ENCODE assay signal across 1 cellular context in the genomic region with DNA sequence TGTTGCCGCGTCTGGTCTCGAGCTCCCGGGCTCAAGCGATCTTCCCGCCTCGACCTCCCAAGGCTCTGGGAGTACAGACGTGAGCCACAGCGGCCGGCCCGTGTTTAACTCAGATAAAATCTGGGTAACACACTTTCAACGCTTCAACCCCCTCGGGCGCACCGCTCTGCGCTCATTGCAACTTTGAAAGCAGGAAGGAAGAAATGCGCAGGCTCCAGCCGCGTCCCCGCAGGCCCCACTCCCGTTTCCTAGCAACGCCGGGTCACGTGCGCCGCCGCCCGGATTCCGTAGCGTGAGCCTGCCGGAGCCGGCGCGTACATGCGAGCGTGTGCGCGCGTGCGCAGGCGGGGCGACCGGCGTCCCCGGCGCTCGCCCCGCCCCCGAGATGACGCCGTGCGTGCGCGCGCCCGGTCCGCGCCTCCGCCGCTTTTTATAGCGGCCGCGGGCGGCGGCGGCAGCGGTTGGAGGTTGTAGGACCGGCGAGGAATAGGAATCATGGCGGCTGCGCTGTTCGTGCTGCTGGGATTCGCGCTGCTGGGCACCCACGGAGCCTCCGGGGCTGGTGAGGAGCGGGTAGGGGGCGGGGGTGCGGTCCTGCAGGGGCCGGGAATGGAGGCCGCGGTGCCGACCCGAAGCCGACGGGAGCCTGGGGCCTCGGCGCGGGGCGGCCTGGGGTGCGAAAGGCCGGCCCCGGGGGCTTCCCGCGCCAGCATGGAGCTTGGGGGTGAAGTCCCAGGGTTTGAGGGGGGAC.
TF ChIP-seq lines count a peak whose summit lies in the region.

A gene (plus strand): TSS at position 457 of the 751 bp plus-strand sequence. CDS start 39 bp downstream, at position 496.

TF ChIP-seq in HepG2, 621 proteins besides CTCF, POLR2A, EP300 and RAD21 (continued from another document and continues in another):
- TF ChIP-seq, protein P1, sequence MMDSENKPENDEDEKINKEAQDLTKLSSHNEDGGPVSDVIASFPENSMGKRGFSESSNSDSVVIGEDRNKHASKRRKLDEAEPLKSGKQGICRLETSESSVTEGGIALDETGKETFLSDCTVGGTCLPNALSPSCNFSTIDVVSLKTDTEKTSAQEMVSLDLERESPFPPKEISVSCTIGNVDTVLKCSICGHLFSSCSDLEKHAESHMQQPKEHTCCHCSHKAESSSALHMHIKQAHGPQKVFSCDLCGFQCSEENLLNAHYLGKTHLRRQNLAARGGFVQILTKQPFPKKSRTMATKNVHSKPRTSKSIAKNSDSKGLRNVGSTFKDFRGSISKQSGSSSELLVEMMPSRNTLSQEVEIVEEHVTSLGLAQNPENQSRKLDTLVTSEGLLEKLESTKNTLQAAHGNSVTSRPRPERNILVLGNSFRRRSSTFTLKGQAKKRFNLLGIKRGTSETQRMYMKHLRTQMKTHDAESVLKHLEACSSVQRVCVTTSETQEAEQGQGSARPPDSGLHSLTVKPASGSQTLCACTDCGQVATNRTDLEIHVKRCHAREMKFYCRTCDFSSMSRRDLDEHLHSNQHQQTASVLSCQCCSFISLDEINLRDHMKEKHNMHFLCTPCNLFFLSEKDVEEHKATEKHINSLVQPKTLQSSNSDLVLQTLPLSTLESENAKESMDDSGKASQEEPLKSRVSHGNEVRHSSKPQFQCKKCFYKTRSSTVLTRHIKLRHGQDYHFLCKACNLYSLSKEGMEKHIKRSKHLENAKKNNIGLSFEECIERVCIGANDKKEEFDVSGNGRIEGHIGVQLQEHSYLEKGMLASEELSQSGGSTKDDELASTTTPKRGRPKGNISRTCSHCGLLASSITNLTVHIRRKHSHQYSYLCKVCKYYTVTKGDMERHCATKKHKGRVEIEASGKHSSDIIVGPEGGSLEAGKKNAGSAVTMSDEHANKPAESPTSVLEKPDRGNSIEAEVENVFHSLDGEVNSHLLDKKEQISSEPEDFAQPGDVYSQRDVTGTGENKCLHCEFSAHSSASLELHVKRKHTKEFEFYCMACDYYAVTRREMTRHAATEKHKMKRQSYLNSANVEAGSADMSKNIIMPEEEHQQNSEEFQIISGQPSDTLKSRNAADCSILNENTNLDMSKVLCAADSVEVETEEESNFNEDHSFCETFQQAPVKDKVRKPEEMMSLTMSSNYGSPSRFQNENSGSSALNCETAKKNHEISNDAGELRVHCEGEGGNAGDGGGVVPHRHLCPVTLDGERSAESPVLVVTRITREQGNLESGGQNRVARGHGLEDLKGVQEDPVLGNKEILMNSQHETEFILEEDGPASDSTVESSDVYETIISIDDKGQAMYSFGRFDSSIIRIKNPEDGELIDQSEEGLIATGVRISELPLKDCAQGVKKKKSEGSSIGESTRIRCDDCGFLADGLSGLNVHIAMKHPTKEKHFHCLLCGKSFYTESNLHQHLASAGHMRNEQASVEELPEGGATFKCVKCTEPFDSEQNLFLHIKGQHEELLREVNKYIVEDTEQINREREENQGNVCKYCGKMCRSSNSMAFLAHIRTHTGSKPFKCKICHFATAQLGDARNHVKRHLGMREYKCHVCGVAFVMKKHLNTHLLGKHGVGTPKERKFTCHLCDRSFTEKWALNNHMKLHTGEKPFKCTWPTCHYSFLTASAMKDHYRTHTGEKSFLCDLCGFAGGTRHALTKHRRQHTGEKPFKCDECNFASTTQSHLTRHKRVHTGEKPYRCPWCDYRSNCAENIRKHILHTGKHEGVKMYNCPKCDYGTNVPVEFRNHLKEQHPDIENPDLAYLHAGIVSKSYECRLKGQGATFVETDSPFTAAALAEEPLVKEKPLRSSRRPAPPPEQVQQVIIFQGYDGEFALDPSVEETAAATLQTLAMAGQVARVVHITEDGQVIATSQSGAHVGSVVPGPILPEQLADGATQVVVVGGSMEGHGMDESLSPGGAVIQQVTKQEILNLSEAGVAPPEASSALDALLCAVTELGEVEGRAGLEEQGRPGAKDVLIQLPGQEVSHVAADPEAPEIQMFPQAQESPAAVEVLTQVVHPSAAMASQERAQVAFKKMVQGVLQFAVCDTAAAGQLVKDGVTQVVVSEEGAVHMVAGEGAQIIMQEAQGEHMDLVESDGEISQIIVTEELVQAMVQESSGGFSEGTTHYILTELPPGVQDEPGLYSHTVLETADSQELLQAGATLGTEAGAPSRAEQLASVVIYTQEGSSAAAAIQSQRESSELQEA (CRISPR knock-in tag; IDR thresholded peaks at IDR 0.05; ENCODE audit: not compliant biosample characterization) = no peak
- TF ChIP-seq, protein P2, sequence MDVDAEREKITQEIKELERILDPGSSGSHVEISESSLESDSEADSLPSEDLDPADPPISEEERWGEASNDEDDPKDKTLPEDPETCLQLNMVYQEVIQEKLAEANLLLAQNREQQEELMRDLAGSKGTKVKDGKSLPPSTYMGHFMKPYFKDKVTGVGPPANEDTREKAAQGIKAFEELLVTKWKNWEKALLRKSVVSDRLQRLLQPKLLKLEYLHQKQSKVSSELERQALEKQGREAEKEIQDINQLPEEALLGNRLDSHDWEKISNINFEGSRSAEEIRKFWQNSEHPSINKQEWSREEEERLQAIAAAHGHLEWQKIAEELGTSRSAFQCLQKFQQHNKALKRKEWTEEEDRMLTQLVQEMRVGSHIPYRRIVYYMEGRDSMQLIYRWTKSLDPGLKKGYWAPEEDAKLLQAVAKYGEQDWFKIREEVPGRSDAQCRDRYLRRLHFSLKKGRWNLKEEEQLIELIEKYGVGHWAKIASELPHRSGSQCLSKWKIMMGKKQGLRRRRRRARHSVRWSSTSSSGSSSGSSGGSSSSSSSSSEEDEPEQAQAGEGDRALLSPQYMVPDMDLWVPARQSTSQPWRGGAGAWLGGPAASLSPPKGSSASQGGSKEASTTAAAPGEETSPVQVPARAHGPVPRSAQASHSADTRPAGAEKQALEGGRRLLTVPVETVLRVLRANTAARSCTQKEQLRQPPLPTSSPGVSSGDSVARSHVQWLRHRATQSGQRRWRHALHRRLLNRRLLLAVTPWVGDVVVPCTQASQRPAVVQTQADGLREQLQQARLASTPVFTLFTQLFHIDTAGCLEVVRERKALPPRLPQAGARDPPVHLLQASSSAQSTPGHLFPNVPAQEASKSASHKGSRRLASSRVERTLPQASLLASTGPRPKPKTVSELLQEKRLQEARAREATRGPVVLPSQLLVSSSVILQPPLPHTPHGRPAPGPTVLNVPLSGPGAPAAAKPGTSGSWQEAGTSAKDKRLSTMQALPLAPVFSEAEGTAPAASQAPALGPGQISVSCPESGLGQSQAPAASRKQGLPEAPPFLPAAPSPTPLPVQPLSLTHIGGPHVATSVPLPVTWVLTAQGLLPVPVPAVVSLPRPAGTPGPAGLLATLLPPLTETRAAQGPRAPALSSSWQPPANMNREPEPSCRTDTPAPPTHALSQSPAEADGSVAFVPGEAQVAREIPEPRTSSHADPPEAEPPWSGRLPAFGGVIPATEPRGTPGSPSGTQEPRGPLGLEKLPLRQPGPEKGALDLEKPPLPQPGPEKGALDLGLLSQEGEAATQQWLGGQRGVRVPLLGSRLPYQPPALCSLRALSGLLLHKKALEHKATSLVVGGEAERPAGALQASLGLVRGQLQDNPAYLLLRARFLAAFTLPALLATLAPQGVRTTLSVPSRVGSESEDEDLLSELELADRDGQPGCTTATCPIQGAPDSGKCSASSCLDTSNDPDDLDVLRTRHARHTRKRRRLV (CRISPR knock-in tag; IDR thresholded peaks at IDR 0.05) = no peak
- TF ChIP-seq NCOA5 (CRISPR knock-in tag; IDR thresholded peaks at IDR 0.05) (no peak), RXRB (CRISPR knock-in tag; IDR thresholded peaks at IDR 0.05; ENCODE audit: borderline replicate concordance) (no peak), U2AF2 (IDR thresholded peaks at IDR 0.05; ENCODE audit: low read depth, low read length) (no peak), MTF2 (CRISPR knock-in tag; IDR thresholded peaks at IDR 0.05; ENCODE audit: borderline replicate concordance) (peak; percentile 11; the same call in 1 of the 2 replicates), SNRNP70 (IDR thresholded peaks at IDR 0.05; ENCODE audit: low read depth, low read length) (no peak), NRL (CRISPR knock-in tag; IDR thresholded peaks at IDR 0.05; ENCODE audit: borderline replicate concordance) (no peak), ATF1 (CRISPR knock-in tag; IDR thresholded peaks at IDR 0.05) (no peak), ZNF768 (CRISPR knock-in tag; IDR thresholded peaks at IDR 0.05) (peak; percentile 72; the same call in 1 of the 2 replicates), SRSF9 (IDR thresholded peaks at IDR 0.05; ENCODE audit: borderline replicate concordance, insufficient read depth, low read depth, low read length, poor library complexity, severe bottlenecking) (no peak), SMARCC2 (IDR thresholded peaks at IDR 0.05) (no peak), ARID2 (CRISPR knock-in tag; IDR thresholded peaks at IDR 0.05; ENCODE audit: borderline replicate concordance) (no peak), TEAD2 (CRISPR knock-in tag; IDR thresholded peaks at IDR 0.05) (0 out of 2 replicates have a peak, but pooled peaks have one; percentile 22), RCOR2 (CRISPR knock-in tag; IDR thresholded peaks at IDR 0.05) (no peak), ASH2L (IDR thresholded peaks at IDR 0.05; ENCODE audit: insufficient read length, low read depth, low read length) (no peak), MYC (CRISPR knock-in tag; IDR thresholded peaks at IDR 0.05; ENCODE audit: borderline replicate concordance) (peak; percentile 22; the same call in 1 of the 2 replicates), REPIN1 (CRISPR knock-in tag; IDR thresholded peaks at IDR 0.05; ENCODE audit: borderline replicate concordance, low read depth) (no peak; the same call in 1 of the 2 replicates), KDM6A (CRISPR knock-in tag; IDR thresholded peaks at IDR 0.05; ENCODE audit: low read depth) (no peak), ZNF891 (CRISPR knock-in tag; IDR thresholded peaks at IDR 0.05) (peak; percentile 63), FOSL2 (CRISPR knock-in tag; IDR thresholded peaks at IDR 0.05) (0 out of 2 replicates have a peak, but pooled peaks have one; percentile 7), YEATS2 (CRISPR knock-in tag; IDR thresholded peaks at IDR 0.05; ENCODE audit: borderline replicate concordance) (peak; percentile 26; the same call in 1 of the 2 replicates)
- TF ChIP-seq, protein P3, sequence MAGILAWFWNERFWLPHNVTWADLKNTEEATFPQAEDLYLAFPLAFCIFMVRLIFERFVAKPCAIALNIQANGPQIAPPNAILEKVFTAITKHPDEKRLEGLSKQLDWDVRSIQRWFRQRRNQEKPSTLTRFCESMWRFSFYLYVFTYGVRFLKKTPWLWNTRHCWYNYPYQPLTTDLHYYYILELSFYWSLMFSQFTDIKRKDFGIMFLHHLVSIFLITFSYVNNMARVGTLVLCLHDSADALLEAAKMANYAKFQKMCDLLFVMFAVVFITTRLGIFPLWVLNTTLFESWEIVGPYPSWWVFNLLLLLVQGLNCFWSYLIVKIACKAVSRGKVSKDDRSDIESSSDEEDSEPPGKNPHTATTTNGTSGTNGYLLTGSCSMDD (CRISPR knock-in tag; IDR thresholded peaks at IDR 0.05) = no peak
- TF ChIP-seq, protein P4, sequence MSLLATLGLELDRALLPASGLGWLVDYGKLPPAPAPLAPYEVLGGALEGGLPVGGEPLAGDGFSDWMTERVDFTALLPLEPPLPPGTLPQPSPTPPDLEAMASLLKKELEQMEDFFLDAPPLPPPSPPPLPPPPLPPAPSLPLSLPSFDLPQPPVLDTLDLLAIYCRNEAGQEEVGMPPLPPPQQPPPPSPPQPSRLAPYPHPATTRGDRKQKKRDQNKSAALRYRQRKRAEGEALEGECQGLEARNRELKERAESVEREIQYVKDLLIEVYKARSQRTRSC (CRISPR knock-in tag; IDR thresholded peaks at IDR 0.05; ENCODE audit: low read depth) = 0 out of 2 replicates have a peak, but pooled peaks have one; percentile 68
- TF ChIP-seq, protein P5, sequence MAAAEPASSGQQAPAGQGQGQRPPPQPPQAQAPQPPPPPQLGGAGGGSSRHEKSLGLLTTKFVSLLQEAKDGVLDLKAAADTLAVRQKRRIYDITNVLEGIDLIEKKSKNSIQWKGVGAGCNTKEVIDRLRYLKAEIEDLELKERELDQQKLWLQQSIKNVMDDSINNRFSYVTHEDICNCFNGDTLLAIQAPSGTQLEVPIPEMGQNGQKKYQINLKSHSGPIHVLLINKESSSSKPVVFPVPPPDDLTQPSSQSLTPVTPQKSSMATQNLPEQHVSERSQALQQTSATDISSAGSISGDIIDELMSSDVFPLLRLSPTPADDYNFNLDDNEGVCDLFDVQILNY (CRISPR knock-in tag; conservative IDR thresholded peaks at IDR 0.05) = peak; percentile 22; the same call in 1 of the 2 replicates
- TF ChIP-seq, protein P6, sequence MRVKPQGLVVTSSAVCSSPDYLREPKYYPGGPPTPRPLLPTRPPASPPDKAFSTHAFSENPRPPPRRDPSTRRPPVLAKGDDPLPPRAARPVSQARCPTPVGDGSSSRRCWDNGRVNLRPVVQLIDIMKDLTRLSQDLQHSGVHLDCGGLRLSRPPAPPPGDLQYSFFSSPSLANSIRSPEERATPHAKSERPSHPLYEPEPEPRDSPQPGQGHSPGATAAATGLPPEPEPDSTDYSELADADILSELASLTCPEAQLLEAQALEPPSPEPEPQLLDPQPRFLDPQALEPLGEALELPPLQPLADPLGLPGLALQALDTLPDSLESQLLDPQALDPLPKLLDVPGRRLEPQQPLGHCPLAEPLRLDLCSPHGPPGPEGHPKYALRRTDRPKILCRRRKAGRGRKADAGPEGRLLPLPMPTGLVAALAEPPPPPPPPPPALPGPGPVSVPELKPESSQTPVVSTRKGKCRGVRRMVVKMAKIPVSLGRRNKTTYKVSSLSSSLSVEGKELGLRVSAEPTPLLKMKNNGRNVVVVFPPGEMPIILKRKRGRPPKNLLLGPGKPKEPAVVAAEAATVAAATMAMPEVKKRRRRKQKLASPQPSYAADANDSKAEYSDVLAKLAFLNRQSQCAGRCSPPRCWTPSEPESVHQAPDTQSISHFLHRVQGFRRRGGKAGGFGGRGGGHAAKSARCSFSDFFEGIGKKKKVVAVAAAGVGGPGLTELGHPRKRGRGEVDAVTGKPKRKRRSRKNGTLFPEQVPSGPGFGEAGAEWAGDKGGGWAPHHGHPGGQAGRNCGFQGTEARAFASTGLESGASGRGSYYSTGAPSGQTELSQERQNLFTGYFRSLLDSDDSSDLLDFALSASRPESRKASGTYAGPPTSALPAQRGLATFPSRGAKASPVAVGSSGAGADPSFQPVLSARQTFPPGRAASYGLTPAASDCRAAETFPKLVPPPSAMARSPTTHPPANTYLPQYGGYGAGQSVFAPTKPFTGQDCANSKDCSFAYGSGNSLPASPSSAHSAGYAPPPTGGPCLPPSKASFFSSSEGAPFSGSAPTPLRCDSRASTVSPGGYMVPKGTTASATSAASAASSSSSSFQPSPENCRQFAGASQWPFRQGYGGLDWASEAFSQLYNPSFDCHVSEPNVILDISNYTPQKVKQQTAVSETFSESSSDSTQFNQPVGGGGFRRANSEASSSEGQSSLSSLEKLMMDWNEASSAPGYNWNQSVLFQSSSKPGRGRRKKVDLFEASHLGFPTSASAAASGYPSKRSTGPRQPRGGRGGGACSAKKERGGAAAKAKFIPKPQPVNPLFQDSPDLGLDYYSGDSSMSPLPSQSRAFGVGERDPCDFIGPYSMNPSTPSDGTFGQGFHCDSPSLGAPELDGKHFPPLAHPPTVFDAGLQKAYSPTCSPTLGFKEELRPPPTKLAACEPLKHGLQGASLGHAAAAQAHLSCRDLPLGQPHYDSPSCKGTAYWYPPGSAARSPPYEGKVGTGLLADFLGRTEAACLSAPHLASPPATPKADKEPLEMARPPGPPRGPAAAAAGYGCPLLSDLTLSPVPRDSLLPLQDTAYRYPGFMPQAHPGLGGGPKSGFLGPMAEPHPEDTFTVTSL (CRISPR knock-in tag; IDR thresholded peaks at IDR 0.05; ENCODE audit: borderline replicate concordance) = no peak
